19 cellular contexts compared by ENCODE assay signal in the genomic region with DNA sequence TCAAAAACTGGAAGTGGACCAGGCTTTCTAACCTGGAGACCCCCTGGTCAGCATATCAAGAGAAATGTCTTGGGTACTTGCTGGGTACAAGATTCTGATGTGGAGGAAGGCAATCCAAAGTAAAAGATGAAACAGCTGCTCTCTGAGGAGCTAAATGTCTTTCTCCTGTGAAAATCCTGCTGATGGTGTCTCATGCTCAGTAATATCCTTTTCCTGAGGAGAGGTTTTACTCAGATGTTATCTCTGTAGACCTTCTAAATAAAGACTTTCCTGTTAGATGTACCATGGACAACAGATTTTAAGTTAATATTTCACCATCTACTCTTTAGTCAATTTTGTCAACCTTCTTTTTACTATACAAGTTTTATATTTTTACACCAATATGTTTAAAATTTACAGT.
DNase-seq lines count a peak whose midpoint lies in the region; ATAC-seq, FAIRE-seq and TF ChIP-seq lines count a peak whose summit lies in the region.
"Had no signal": no experiment of that assay in that cellular context is flagged by ENCODE, and none has a peak within 500 bp of the region (broad histone marks: within the 10 kb centered on the region; RNA-seq: fewer than 3 reads in every experiment).

No MANE protein-coding gene starts in this region.

- H3K4me3 Mint-ChIP-seq in activated CD4-positive, alpha-beta T cell treated with anti-CD3 and anti-CD28 coated beads, Interleukin-2, amount 10 ng/mL, durations not matched to agents 24 days and 14 days: peak overlapping the region; percentile 34
- H3K4me3 Mint-ChIP-seq in activated T-helper 2 cell treated with anti-CD3 and anti-CD28 coated beads, Interferon-gamma antibody, Interleukin-2, Interleukin-4, amounts not matched to agents 10 μg/mL and 5 μg/mL and 100 μg/mL, durations not matched to agents 14 hours and 24 hours and 36 hours (ENCODE audit: low read depth): no peak overlapping the region
- H3K4me3 Mint-ChIP-seq in natural killer cell: no peak overlapping the region
- H3K4me3 Mint-ChIP-seq: nephron, WTC11 had no signal

- intact Hi-C loops in activated CD4-positive, alpha-beta T cell treated with anti-CD3 and anti-CD28 coated beads, Interleukin-2, amount 10 ng/mL, durations not matched to agents 24 days and 14 days (cut with micrococcal nuclease): loop anchor here (5.0 kb wide), 1 partner anchor 50 kb away; no protein-coding TSS in a partner anchor
- intact Hi-C loops in activated T-helper 2 cell treated with anti-CD3 and anti-CD28 coated beads, Interferon-gamma antibody, Interleukin-2, Interleukin-4, amounts not matched to agents 10 μg/mL and 5 μg/mL and 100 μg/mL, durations not matched to agents 14 hours and 24 hours and 36 hours (cut with micrococcal nuclease): loop anchor here (5.0 kb wide), 2 partner anchors 190 to 270 kb away; no protein-coding TSS in a partner anchor
- intact Hi-C loops in natural killer cell (cut with micrococcal nuclease): loop anchor here (5.0 to 10.0 kb wide), 4 partner anchors 47 to 290 kb away; a partner anchor contains a TSS

- H3K36me3 Mint-ChIP-seq in activated CD4-positive, alpha-beta T cell treated with anti-CD3 and anti-CD28 coated beads, Interleukin-2, amount 10 ng/mL, durations not matched to agents 24 days and 14 days (ENCODE audit: low read depth): no peaks in the 10 kb centered on the region
- no peaks in the 10 kb centered on the region for H3K36me3 Mint-ChIP-seq in activated T-helper 2 cell treated with anti-CD3 and anti-CD28 coated beads, Interferon-gamma antibody, Interleukin-2, Interleukin-4, amounts not matched to agents 10 μg/mL and 5 μg/mL and 100 μg/mL, durations not matched to agents 14 hours and 24 hours and 36 hours (ENCODE audit: low read depth)
- H3K36me3 Mint-ChIP-seq in natural killer cell: no peaks in the 10 kb centered on the region
- H3K36me3 Mint-ChIP-seq: WTC11 had no signal

- no peak for DNase-seq in activated CD4-positive, alpha-beta T cell treated with anti-CD3 and anti-CD28 coated beads, Interleukin-2, amount 10 ng/mL, durations not matched to agents 24 days and 14 days
- DNase-seq in activated CD4-positive, alpha-beta T cell treated with anti-CD3 and anti-CD28 coated beads for 1 hour: no peak
- DNase-seq in GM12892 (ENCODE audit: insufficient read length): no peak
- no peak for DNase-seq in activated T-helper 2 cell treated with anti-CD3 and anti-CD28 coated beads, Interferon-gamma antibody, Interleukin-2, Interleukin-4, amounts not matched to agents 10 μg/mL and 5 μg/mL and 100 μg/mL, durations not matched to agents 14 hours and 24 hours and 36 hours (ENCODE audit: low spot score)
- no peak for DNase-seq in natural killer cell
- DNase-seq in effector CD4-positive, alpha-beta T cell: no peak
- DNase-seq in NCI-H1417 (lab: John Stamatoyannopoulos, UW): no peak
- DNase-seq: amniotic stem cell, DMS 273 treated with DMSO at 0.1 percent for 48 hours, MG63, NCI-H774, PC-3, SJCRH30, upper lobe of left lung had no signal

- TF ChIP-seq POLR2A in GM12892 (IDR thresholded peaks at IDR 0.05; ENCODE audit: low read depth, low read length): no peak

- peaks cover 43% of the 10 kb centered on the region for H3K4me1 Mint-ChIP-seq in activated CD4-positive, alpha-beta T cell treated with anti-CD3 and anti-CD28 coated beads, Interleukin-2, amount 10 ng/mL, durations not matched to agents 24 days and 14 days
- peaks cover 49% of the 10 kb centered on the region for H3K4me1 Mint-ChIP-seq in activated T-helper 2 cell treated with anti-CD3 and anti-CD28 coated beads, Interferon-gamma antibody, Interleukin-2, Interleukin-4, amounts not matched to agents 10 μg/mL and 5 μg/mL and 100 μg/mL, durations not matched to agents 14 hours and 24 hours and 36 hours (ENCODE audit: low read depth)
- peaks cover 49 to 54% of the 10 kb centered on the region in 2 donors for H3K4me1 Mint-ChIP-seq in natural killer cell
- H3K4me1 Mint-ChIP-seq: nephron had no signal

- H3K9me3 Mint-ChIP-seq in activated CD4-positive, alpha-beta T cell treated with anti-CD3 and anti-CD28 coated beads, Interleukin-2, amount 10 ng/mL, durations not matched to agents 24 days and 14 days: no peaks in the 10 kb centered on the region
- H3K9me3 Mint-ChIP-seq in activated T-helper 2 cell treated with anti-CD3 and anti-CD28 coated beads, Interferon-gamma antibody, Interleukin-2, Interleukin-4, amounts not matched to agents 10 μg/mL and 5 μg/mL and 100 μg/mL, durations not matched to agents 14 hours and 24 hours and 36 hours: no peaks in the 10 kb centered on the region
- H3K9me3 Mint-ChIP-seq in natural killer cell: no peaks in the 10 kb centered on the region
- H3K9me3 Mint-ChIP-seq: nephron, WTC11 had no signal

- no peak for TF ChIP-seq CTCF in natural killer cell (IDR thresholded peaks at IDR 0.05)

- FAIRE-seq in GM12892 (lab: Jason Lieb, UNC): peak; percentile 68
- FAIRE-seq: A549 had no signal

- peak overlapping the region; percentile 9 for H3K27ac Mint-ChIP-seq in activated CD4-positive, alpha-beta T cell treated with anti-CD3 and anti-CD28 coated beads, Interleukin-2, amount 10 ng/mL, durations not matched to agents 24 days and 14 days
- peak overlapping the region; percentile 54 for H3K27ac Mint-ChIP-seq in activated T-helper 2 cell treated with anti-CD3 and anti-CD28 coated beads, Interferon-gamma antibody, Interleukin-2, Interleukin-4, amounts not matched to agents 10 μg/mL and 5 μg/mL and 100 μg/mL, durations not matched to agents 14 hours and 24 hours and 36 hours
- peak overlapping the region; percentile 0 to 5 for H3K27ac Mint-ChIP-seq in natural killer cell
- H3K27ac Mint-ChIP-seq: nephron, WTC11 had no signal

- H3K27me3 Mint-ChIP-seq in activated CD4-positive, alpha-beta T cell treated with anti-CD3 and anti-CD28 coated beads, Interleukin-2, amount 10 ng/mL, durations not matched to agents 24 days and 14 days: no peaks in the 10 kb centered on the region
- no peaks in the 10 kb centered on the region for H3K27me3 Mint-ChIP-seq in activated T-helper 2 cell treated with anti-CD3 and anti-CD28 coated beads, Interferon-gamma antibody, Interleukin-2, Interleukin-4, amounts not matched to agents 10 μg/mL and 5 μg/mL and 100 μg/mL, durations not matched to agents 14 hours and 24 hours and 36 hours (ENCODE audit: low read depth)
- no peaks in the 10 kb centered on the region for H3K27me3 Mint-ChIP-seq in natural killer cell (ENCODE audit: low read depth in 2 of 2)

- ATAC-seq in natural killer cell (no peak), HG02973 (IDR thresholded peaks at IDR 0.05; ENCODE audit: unreplicated experiment) (no peak)
- ATAC-seq: A549, HCT116, PC-3 had no signal

Comparison
In these comparisons a context has a peak if more than half of its experiments do, and no peak if none do; other contexts are left out.
1. H3K27ac Mint-ChIP-seq: peak in every context shown above with its lines; median percentile 54 in activated T-helper 2 cell treated with anti-CD3 and anti-CD28 coated beads, Interferon-gamma antibody, Interleukin-2, Interleukin-4, amounts not matched to agents 10 μg/mL and 5 μg/mL and 100 μg/mL, durations not matched to agents 14 hours and 24 hours and 36 hours; 9 in activated CD4-positive, alpha-beta T cell treated with anti-CD3 and anti-CD28 coated beads, Interleukin-2, amount 10 ng/mL, durations not matched to agents 24 days and 14 days; 2 in natural killer cell.